Comparison of ENCODE assay signal across 8 cellular contexts in genomic region chr18:48538531-48539405, GRCh38. TPM values are rescaled to one million over a fixed set of nuclear protein-coding genes. Genes with fewer than 3 reads are reported as not detected.
DNase-seq lines count a peak whose midpoint lies in the region; ATAC-seq and TF ChIP-seq lines count a peak whose summit lies in the region.

TSS of gene CTIF (plus strand) at chr18:48539031. CDS start at chr18:48619566, 80,535 bp downstream.

- peak within 1 kb of the TSS; percentile 81 for H3K4me3 Mint-ChIP-seq in WTC11

- CTCF ChIA-PET in WTC11 (lab: Charles Lee): interaction anchor here (0.6 to 2.8 kb wide), 4 partner anchors 9 to 126 kb away, joined by 3 to 14 read pairs (median 10); no protein-coding TSS in a partner anchor

- peaks cover 46% of the 10 kb centered on the region for H3K4me1 Mint-ChIP-seq in WTC11

- H3K27me3 Mint-ChIP-seq in WTC11 (ENCODE audit: low read depth): peaks cover 18% of the 10 kb centered on the region

- peak; percentile 95 for DNase-seq in AG08396 (ENCODE audit: low spot score)
- peak; percentile 94 for DNase-seq in NCI-H2196 treated with DMSO at 0.1 percent for 48 hours (lab: John Stamatoyannopoulos, UW; ENCODE audit: unreplicated experiment)
- DNase-seq in WTC11 (ENCODE audit: low spot score): peak; percentile 96
- DNase-seq in cerebellar nuclear complex (lab: John Stamatoyannopoulos, UW): peak; percentile 70 to 96
- peak; percentile 98 for DNase-seq in iris pigment epithelial cell (ENCODE audit: low read depth)
- peak; percentile 93 for DNase-seq in smooth muscle cell of the brain vasculature (ENCODE audit: low read depth, low spot score)

- H3K27ac Mint-ChIP-seq in WTC11: peak within 1 kb of the TSS; percentile 78

- no peak for TF ChIP-seq CTCF in WTC11 (IDR thresholded peaks at IDR 0.05)

- peak; percentile 83 for ATAC-seq in GM18907 (IDR thresholded peaks at IDR 0.05; ENCODE audit: unreplicated experiment)
- ATAC-seq in HG03135 (IDR thresholded peaks at IDR 0.05; ENCODE audit: unreplicated experiment): peak; percentile 71
- peak; percentile 77 for ATAC-seq in WTC11

- H3K36me3 Mint-ChIP-seq in WTC11: no peaks in the 10 kb centered on the region

- no peaks in the 10 kb centered on the region for H3K9me3 Mint-ChIP-seq in WTC11

- POLR2A ChIA-PET in WTC11 (lab: Charles Lee): interaction anchor here (1.0 kb wide), 1 partner anchor 9 kb away, joined by 4 read pairs; no protein-coding TSS in a partner anchor

TF ChIP-seq in WTC11, 78 proteins besides CTCF, POLR2A, EP300 and RAD21 (continues in another document):
- TF ChIP-seq NR2C2 (CRISPR knock-in tag; IDR thresholded peaks at IDR 0.05): no peak
- no peak for TF ChIP-seq IRF2 (CRISPR knock-in tag; IDR thresholded peaks at IDR 0.05; ENCODE audit: borderline replicate concordance, low read depth)
- no peak for TF ChIP-seq IRF1 (CRISPR knock-in tag; IDR thresholded peaks at IDR 0.05)
- no peak for TF ChIP-seq SMAD3 (CRISPR knock-in tag; IDR thresholded peaks at IDR 0.05; ENCODE audit: borderline replicate concordance)
- no peak for TF ChIP-seq ZNF138 (CRISPR knock-in tag; conservative IDR thresholded peaks at IDR 0.05)
- TF ChIP-seq ZNF396 (CRISPR knock-in tag; IDR thresholded peaks at IDR 0.05; ENCODE audit: borderline replicate concordance): no peak
- no peak for TF ChIP-seq OVOL2 (CRISPR knock-in tag; IDR thresholded peaks at IDR 0.05; ENCODE audit: borderline replicate concordance)
- no peak for TF ChIP-seq KAT7 (CRISPR knock-in tag; IDR thresholded peaks at IDR 0.05; ENCODE audit: borderline replicate concordance)
- TF ChIP-seq ATF6 (CRISPR knock-in tag; IDR thresholded peaks at IDR 0.05): no peak
- no peak for TF ChIP-seq ZNF263 (CRISPR knock-in tag; IDR thresholded peaks at IDR 0.05; ENCODE audit: low read depth)
- TF ChIP-seq MYBL2 (CRISPR knock-in tag; IDR thresholded peaks at IDR 0.05): no peak
- TF ChIP-seq NFE2L1 (CRISPR knock-in tag; IDR thresholded peaks at IDR 0.05): no peak
- TF ChIP-seq ZNF232 (CRISPR knock-in tag; IDR thresholded peaks at IDR 0.05): no peak
- no peak for TF ChIP-seq FOXJ3 (CRISPR knock-in tag; IDR thresholded peaks at IDR 0.05; ENCODE audit: borderline replicate concordance)
- no peak for TF ChIP-seq FOXK1 (CRISPR knock-in tag; IDR thresholded peaks at IDR 0.05)
- TF ChIP-seq GTF2I (CRISPR knock-in tag; conservative IDR thresholded peaks at IDR 0.05): no peak
- TF ChIP-seq STAT6 (CRISPR knock-in tag; conservative IDR thresholded peaks at IDR 0.05; ENCODE audit: low read depth): no peak
- TF ChIP-seq TCF7 (CRISPR knock-in tag; IDR thresholded peaks at IDR 0.05; ENCODE audit: low read depth): no peak
- TF ChIP-seq ZNF532 (CRISPR knock-in tag; IDR thresholded peaks at IDR 0.05; ENCODE audit: borderline replicate concordance): no peak
- no peak for TF ChIP-seq TP53 (CRISPR knock-in tag; IDR thresholded peaks at IDR 0.05)
- no peak for TF ChIP-seq ATF2 (CRISPR knock-in tag; IDR thresholded peaks at IDR 0.05; ENCODE audit: borderline replicate concordance, low read depth)
- peak; percentile 90 for TF ChIP-seq USF1 (CRISPR knock-in tag; IDR thresholded peaks at IDR 0.05)

RNA-seq across cellular contexts. Expression of gene CTIF, which starts in this region (rescaled TPM):
- 18.9 to 28.5 TPM (median 20.4 TPM) in 3 replicates for total RNA-seq in WTC11 (2021)

Comparison
In these comparisons a context has a peak if more than half of its experiments do, and no peak if none do; other contexts are left out.
1. Peak in every context shown above with its lines: DNase-seq and ATAC-seq.